Comparison of ENCODE assay signal across 29 cellular contexts in genomic region chr6:41049548-41049947, GRCh38. TPM values are rescaled to one million over a fixed set of nuclear protein-coding genes. Genes with fewer than 3 reads are reported as not detected.
DNase-seq lines count a peak whose midpoint lies in the region; ATAC-seq and TF ChIP-seq lines count a peak whose summit lies in the region.
"Had no signal": no experiment of that assay in that cellular context is flagged by ENCODE, and none has a peak within 500 bp of the region (broad histone marks: within the 10 kb centered on the region; RNA-seq: fewer than 3 reads in every experiment).

No MANE protein-coding gene starts in this region.

- H3K27ac ChIP-seq in mammary epithelial cell (ENCODE audit: insufficient read depth, low read depth, low read length), result no peak overlapping the region
- H3K27ac ChIP-seq in CD4-positive, alpha-beta T cell (ENCODE audit: low read depth, low read length), result no peak overlapping the region
- H3K27ac ChIP-seq: HL-60, vagina had no signal

- H3K27me3 Mint-ChIP-seq in MCF 10A (ENCODE audit: insufficient read depth, unreplicated experiment) (no peaks in the 10 kb centered on the region), type B pancreatic cell (no peaks in the 10 kb centered on the region)
- no peaks in the 10 kb centered on the region for H3K27me3 Mint-ChIP-seq in CD4-positive, alpha-beta T cell
- H3K27me3 Mint-ChIP-seq: activated CD4-positive, alpha-beta T cell treated with anti-CD3 and anti-CD28 coated beads, Interleukin-2, amount 10 ng/mL, durations not matched to agents 24 days and 14 days; activated naive CD8-positive, alpha-beta T cell treated with anti-CD3 and anti-CD28 coated beads, Interleukin-2, amount 10 ng/mL, durations not matched to agents 7 days and 5 days; activated T-helper 17 cell treated with anti-CD3 and anti-CD28 coated beads, Interleukin-2, amount 50 U/mL, for 72 hours; memory B cell had no signal

- H3K9ac ChIP-seq in mammary epithelial cell (ENCODE audit: insufficient read depth, low read length), result no peak overlapping the region

- no peak for DNase-seq in MCF 10A (ENCODE audit: unreplicated experiment)
- no peak for DNase-seq in mammary epithelial cell
- no peak for DNase-seq in Right ventricle myocardium superior
- DNase-seq in myocyte (ENCODE audit: low read depth), result peak; percentile 83
- DNase-seq in type B pancreatic cell (ENCODE audit: extremely low spot score, unreplicated experiment), result peak; percentile 62
- DNase-seq in CD4-positive, alpha-beta T cell, result no peak
- DNase-seq in nucleus accumbens (lab: John Stamatoyannopoulos, UW), result no peak
- DNase-seq in germinal center (ENCODE audit: low spot score), result no peak
- DNase-seq: activated CD4-positive, alpha-beta T cell treated with anti-CD3 and anti-CD28 coated beads, Interleukin-2, amount 10 ng/mL, durations not matched to agents 24 days and 14 days; activated naive CD8-positive, alpha-beta T cell treated with anti-CD3 and anti-CD28 coated beads, Interleukin-2, amount 10 ng/mL, durations not matched to agents 7 days and 5 days; dermis blood vessel endothelial cell; hypothalamus; NCI-H1436 treated with DMSO at 0.1 percent for 48 hours; NCI-H748 treated with DMSO at 0.1 percent for 48 hours; OCI-M1; retina; SIG-M5; stimulated activated CD4-positive, alpha-beta T cell treated with anti-CD3 and anti-CD28 coated beads, Interleukin-15, amount 100 ng/mL, for 24 hours; T-helper 1 cell had no signal

- intact Hi-C loops in MCF 10A (cut with micrococcal nuclease), result no loop called here
- intact Hi-C loops in mammary epithelial cell (cut with micrococcal nuclease), result no loop called here
- intact Hi-C loops in Right ventricle myocardium superior (cut with DNase I), result no loop called here
- intact Hi-C loops in CD4-positive, alpha-beta T cell (cut with DNase I, micrococcal nuclease), result no loop called here

- H3K27me3 ChIP-seq in mammary epithelial cell (ENCODE audit: insufficient read depth, low read length), result no peaks in the 10 kb centered on the region
- H3K27me3 ChIP-seq in CD4-positive, alpha-beta T cell (ENCODE audit: control insufficient read depth, insufficient read depth, low read length), result no peaks in the 10 kb centered on the region
- H3K27me3 ChIP-seq: vagina had no signal

- H3K9me3 Mint-ChIP-seq in MCF 10A (ENCODE audit: unreplicated experiment) (no peaks in the 10 kb centered on the region), type B pancreatic cell (no peaks in the 10 kb centered on the region)
- no peaks in the 10 kb centered on the region for H3K9me3 Mint-ChIP-seq in CD4-positive, alpha-beta T cell
- H3K9me3 Mint-ChIP-seq: activated naive CD8-positive, alpha-beta T cell treated with anti-CD3 and anti-CD28 coated beads, Interleukin-2, amount 10 ng/mL, durations not matched to agents 7 days and 5 days; activated T-helper 17 cell treated with anti-CD3 and anti-CD28 coated beads, Interleukin-2, amount 50 U/mL, for 72 hours; memory B cell had no signal

- H3K4me2 ChIP-seq in mammary epithelial cell (ENCODE audit: insufficient read depth, low read depth, low read length), result no peak overlapping the region

- dilution Hi-C loops in mammary epithelial cell (cut with HindIII; ENCODE audit: low sequenced_read_pairs), result no loop called here

- peak; percentile 9 for ATAC-seq in Right ventricle myocardium superior (ENCODE audit: poor library complexity)
- ATAC-seq in CD4-positive, alpha-beta T cell (ENCODE audit: poor library complexity), result no peak
- ATAC-seq: activated T-helper 17 cell treated with anti-CD3 and anti-CD28 coated beads, Interleukin-2, amount 50 U/mL, for 72 hours had no signal

- no peaks in the 10 kb centered on the region for H3K79me2 ChIP-seq in mammary epithelial cell (ENCODE audit: insufficient read depth, low read length)

- no peak overlapping the region for H2AFZ ChIP-seq in mammary epithelial cell (ENCODE audit: low read depth, low read length)

- H3K4me3 Mint-ChIP-seq in MCF 10A (ENCODE audit: unreplicated experiment) (no peak overlapping the region), type B pancreatic cell (no peak overlapping the region)
- H3K4me3 Mint-ChIP-seq in CD4-positive, alpha-beta T cell, result no peak overlapping the region
- H3K4me3 Mint-ChIP-seq: activated CD4-positive, alpha-beta T cell treated with anti-CD3 and anti-CD28 coated beads, Interleukin-2, amount 10 ng/mL, durations not matched to agents 24 days and 14 days; activated naive CD8-positive, alpha-beta T cell treated with anti-CD3 and anti-CD28 coated beads, Interleukin-2, amount 10 ng/mL, durations not matched to agents 7 days and 5 days; activated T-helper 17 cell treated with anti-CD3 and anti-CD28 coated beads, Interleukin-2, amount 50 U/mL, for 72 hours; memory B cell had no signal

- H3K4me1 ChIP-seq in mammary epithelial cell (ENCODE audit: insufficient read depth, low read length), result peaks cover 6% of the 10 kb centered on the region
- H3K4me1 ChIP-seq: vagina had no signal

- H3K27ac Mint-ChIP-seq in MCF 10A (ENCODE audit: low read depth, unreplicated experiment) (peak overlapping the region; percentile 22), type B pancreatic cell (no peak overlapping the region)
- no peak overlapping the region for H3K27ac Mint-ChIP-seq in CD4-positive, alpha-beta T cell
- H3K27ac Mint-ChIP-seq: activated CD4-positive, alpha-beta T cell treated with anti-CD3 and anti-CD28 coated beads, Interleukin-2, amount 10 ng/mL, durations not matched to agents 24 days and 14 days; memory B cell had no signal

- in situ Hi-C loops in mammary epithelial cell (cut with MboI; ENCODE audit: low sequenced_read_pairs in 2 of 2), result loop anchor here (25.0 kb wide), 2 partner anchors 712 to 1062 kb away; no protein-coding TSS in a partner anchor

- CTCF ChIA-PET in MCF 10A (lab: Yijun Ruan, JAX), result interaction anchor here (0.7 to 2.8 kb wide), 5 partner anchors 10 to 89 kb away, joined by 4 to 13 read pairs (median 6); partner anchors contain the start of gene UNC5CL
- CTCF ChIA-PET in mammary epithelial cell (lab: Charles Lee; ENCODE audit: low non-redundant PET), result no interaction called here
- CTCF ChIA-PET in CD4-positive, alpha-beta T cell (lab: Charles Lee), result interaction anchor here (0.6 kb wide), 1 partner anchor 599 kb away, joined by 3 read pairs; no protein-coding TSS in a partner anchor

- H3K4me1 Mint-ChIP-seq in MCF 10A (ENCODE audit: insufficient read depth, unreplicated experiment), result no peaks in the 10 kb centered on the region
- peaks cover 19% of the 10 kb centered on the region for H3K4me1 Mint-ChIP-seq in type B pancreatic cell (ENCODE audit: unreplicated experiment)
- peaks cover 22% of the 10 kb centered on the region for H3K4me1 Mint-ChIP-seq in CD4-positive, alpha-beta T cell (ENCODE audit: low read depth)

- no peaks in the 10 kb centered on the region for H3K9me3 ChIP-seq in mammary epithelial cell (replicated peaks; ENCODE audit: insufficient read depth, low read length)
- no peaks in the 10 kb centered on the region for H3K9me3 ChIP-seq in CD4-positive, alpha-beta T cell (ENCODE audit: control insufficient read depth, low read length)
- H3K9me3 ChIP-seq: vagina had no signal

- TF ChIP-seq CTCF in MCF 10A (IDR thresholded peaks at IDR 0.05; ENCODE audit: unreplicated experiment) (no peak), mammary epithelial cell (conservative IDR thresholded peaks at IDR 0.05 in 1 of 2, IDR thresholded peaks at IDR 0.05 in 1 of 2; ENCODE audit: extremely low read depth in 1 of 2, insufficient read depth in 1 of 2, low read depth in 1 of 2, low read length in 2 of 2) (no peak), type B pancreatic cell (conservative IDR thresholded peaks at IDR 0.05) (no peak)
- no peak for TF ChIP-seq CTCF in CD4-positive, alpha-beta T cell (IDR thresholded peaks at IDR 0.05)

- POLR2A ChIA-PET in MCF 10A (lab: Yijun Ruan, JAX), result no interaction called here
- POLR2A ChIA-PET in CD4-positive, alpha-beta T cell (lab: Charles Lee), result no interaction called here

- WGBS in mammary epithelial cell (ENCODE audit: low coverage, missing lambda C conversion rate), result 57% methylated on average over 2 of the region's 2 CpGs

- H3K4me3 ChIP-seq in mammary epithelial cell (replicated peaks in 1 of 3; ENCODE audit: insufficient read depth in 1 of 3, low read depth in 2 of 3, low read length in 3 of 3), result no peak overlapping the region
- H3K4me3 ChIP-seq: vagina had no signal

- H4K20me1 ChIP-seq in mammary epithelial cell (ENCODE audit: insufficient read depth, low read length), result no peaks in the 10 kb centered on the region

- H3K36me3 Mint-ChIP-seq in MCF 10A (ENCODE audit: insufficient read depth, unreplicated experiment) (no peaks in the 10 kb centered on the region), type B pancreatic cell (peaks cover 5% of the 10 kb centered on the region)
- peaks cover 6% of the 10 kb centered on the region for H3K36me3 Mint-ChIP-seq in CD4-positive, alpha-beta T cell (ENCODE audit: low read depth)

- no peaks in the 10 kb centered on the region for H3K36me3 ChIP-seq in mammary epithelial cell (ENCODE audit: insufficient read depth, low read length)
- H3K36me3 ChIP-seq: vagina had no signal

- BruUV-seq in MCF 10A (replicated peaks; lab: Mats Ljungman, UMichigan), result no TSS peak
- no TSS peak for BruUV-seq in mammary epithelial cell (replicated peaks; lab: Mats Ljungman, UMichigan)

RNA-seq across cellular contexts. Expression of gene APOBEC2, which starts 3.5 kb away (rescaled TPM):
- total RNA-seq in MCF 10A (2022) (not detected in 2 replicates), mammary epithelial cell (not detected), Right ventricle myocardium superior (211 TPM), myocyte (110 and 231 TPM in 2 replicates), type B pancreatic cell (ENCODE audit: low replicate concordance) (0.64 and 1.5 TPM in 2 replicates)
- polyA plus RNA-seq in mammary epithelial cell, result not detected
- polyA minus RNA-seq in mammary epithelial cell, result not detected
- 55.6 TPM for polyA plus RNA-seq in myocyte (2012)
- total RNA-seq in CD4-positive, alpha-beta T cell, result not detected
- total RNA-seq: activated CD4-positive, alpha-beta T cell treated with anti-CD3 and anti-CD28 coated beads, Interleukin-2, amount 10 ng/mL, durations not matched to agents 24 days and 14 days; activated naive CD8-positive, alpha-beta T cell treated with anti-CD3 and anti-CD28 coated beads, Interleukin-2, amount 10 ng/mL, durations not matched to agents 7 days and 5 days; activated T-helper 17 cell treated with anti-CD3 and anti-CD28 coated beads, Interleukin-2, amount 50 U/mL, for 72 hours; bronchial epithelial cell; dermis blood vessel endothelial cell; G401; M059J; vagina had no signal
- polyA plus RNA-seq: BJ, neural cell had no signal

RNA-seq across cellular contexts. Expression of gene TSPO2, which starts 7.3 kb away (rescaled TPM):
- total RNA-seq in MCF 10A (2022) (not detected in 2 replicates), mammary epithelial cell (not detected), Right ventricle myocardium superior (not detected), myocyte (not detected in 2 replicates), type B pancreatic cell (ENCODE audit: low replicate concordance) (not detected in 2 replicates)
- not detected for polyA plus RNA-seq in mammary epithelial cell
- not detected for polyA minus RNA-seq in mammary epithelial cell
- not detected for polyA plus RNA-seq in myocyte (2012)
- not detected for total RNA-seq in CD4-positive, alpha-beta T cell
- total RNA-seq: activated CD4-positive, alpha-beta T cell treated with anti-CD3 and anti-CD28 coated beads, Interleukin-2, amount 10 ng/mL, durations not matched to agents 24 days and 14 days; activated naive CD8-positive, alpha-beta T cell treated with anti-CD3 and anti-CD28 coated beads, Interleukin-2, amount 10 ng/mL, durations not matched to agents 7 days and 5 days; activated T-helper 17 cell treated with anti-CD3 and anti-CD28 coated beads, Interleukin-2, amount 50 U/mL, for 72 hours; bronchial epithelial cell; dermis blood vessel endothelial cell; G401; M059J; vagina had no signal
- polyA plus RNA-seq: BJ, keratinocyte, neural cell had no signal

RNA-seq across cellular contexts. Expression of gene UNC5CL, which starts 10.5 kb away (rescaled TPM):
- 0.19 and 0.59 TPM in 2 replicates for total RNA-seq in MCF 10A (2022)
- total RNA-seq in mammary epithelial cell, result under 1 TPM; 0.50 to 0.54 TPM
- polyA plus RNA-seq in mammary epithelial cell, result 0.19 TPM
- polyA minus RNA-seq in mammary epithelial cell, result not detected
- total RNA-seq in Right ventricle myocardium superior, result 0.40 TPM
- 2.3 and 2.7 TPM in 2 replicates for total RNA-seq in myocyte
- polyA plus RNA-seq in myocyte (2012), result 0.45 TPM
- total RNA-seq in type B pancreatic cell (ENCODE audit: low replicate concordance), result 3.1 and 5.1 TPM in 2 replicates
- total RNA-seq in CD4-positive, alpha-beta T cell, result 1 to 10 TPM; 2.5 to 2.9 TPM
- polyA plus RNA-seq: BJ had no signal

RNA-seq across cellular contexts. Expression of gene OARD1, which starts 22.6 kb away (rescaled TPM):
- 28.0 and 35.2 TPM in 2 replicates for total RNA-seq in MCF 10A (2022)
- total RNA-seq in mammary epithelial cell, result 10 to 100 TPM in 1 of 2 donors, 1 to 10 TPM in 1; 9.3 to 22.2 TPM
- 10.0 TPM for polyA plus RNA-seq in mammary epithelial cell
- 5.1 TPM for polyA minus RNA-seq in mammary epithelial cell
- 19.7 TPM for total RNA-seq in Right ventricle myocardium superior
- 10.2 and 18.8 TPM in 2 replicates for total RNA-seq in myocyte
- 14.8 TPM for polyA plus RNA-seq in myocyte (2012)
- total RNA-seq in type B pancreatic cell (ENCODE audit: low replicate concordance), result 30.7 and 33.7 TPM in 2 replicates
- 10 to 100 TPM; 29.7 to 30.1 TPM for total RNA-seq in CD4-positive, alpha-beta T cell

RNA-seq across cellular contexts. Expression of gene NFYA, which starts 23.2 kb away (rescaled TPM):
- 41.5 and 42.1 TPM in 2 replicates for total RNA-seq in MCF 10A (2022)
- 10 to 100 TPM; 18.5 to 29.1 TPM for total RNA-seq in mammary epithelial cell
- 12.5 TPM for polyA plus RNA-seq in mammary epithelial cell
- polyA minus RNA-seq in mammary epithelial cell, result 20.7 TPM
- 9.5 TPM for total RNA-seq in Right ventricle myocardium superior
- 17.2 and 20.9 TPM in 2 replicates for total RNA-seq in myocyte
- polyA plus RNA-seq in myocyte (2012), result 19.9 TPM
- total RNA-seq in type B pancreatic cell (ENCODE audit: low replicate concordance), result 31.4 and 40.4 TPM in 2 replicates
- total RNA-seq in CD4-positive, alpha-beta T cell, result 10 to 100 TPM; 26.7 to 27.3 TPM

Comparison
In these comparisons a context has a peak if more than half of its experiments do, and no peak if none do; other contexts are left out.
1. DNase-seq: peak in myocyte (single experiment) and type B pancreatic cell (single experiment); none in MCF 10A (single experiment), mammary epithelial cell (single experiment), Right ventricle myocardium superior (single experiment), CD4-positive, alpha-beta T cell (0 of 10), nucleus accumbens (0 of 56) and germinal center (single experiment).
2. RNA of gene APOBEC2, which starts 3.5 kb away (total RNA-seq): 110 to 231 TPM in myocyte and 211 TPM in Right ventricle myocardium superior (single experiment); 0.64 to 1.5 TPM in type B pancreatic cell, not detected in MCF 10A, not detected in mammary epithelial cell and not detected in CD4-positive, alpha-beta T cell; every median in the first group is over 10 times any median in the second.